Comparison of ENCODE assay signal across 14 cellular contexts in the genomic region with DNA sequence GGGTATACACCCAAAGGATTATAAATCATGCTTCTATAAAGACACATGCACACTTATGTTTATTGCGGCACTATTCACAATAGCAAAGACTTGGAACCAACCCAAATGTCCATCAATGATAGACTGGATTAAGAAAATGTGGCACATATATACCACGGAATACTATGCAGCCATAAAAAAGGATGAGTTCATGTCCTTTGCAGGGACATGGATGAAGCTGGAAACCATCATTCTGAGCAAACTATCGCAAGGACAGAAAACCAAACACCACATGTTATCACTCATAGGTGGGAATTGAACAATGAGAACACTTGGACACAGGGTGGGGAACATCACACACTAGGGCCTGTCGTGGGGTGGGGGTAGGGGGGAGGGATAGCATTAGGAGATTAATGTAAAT. TPM values are rescaled to one million over a fixed set of nuclear protein-coding genes. Genes with fewer than 3 reads are reported as not detected.
"Had no signal": no experiment of that assay in that cellular context is flagged by ENCODE, and none has a peak within 500 bp of the region (broad histone marks: within the 10 kb centered on the region; RNA-seq: fewer than 3 reads in every experiment).

No MANE protein-coding gene starts in this region.

RNA-seq across cellular contexts. Expression of gene VPREB1, which starts 51.1 kb away (rescaled TPM):
- total RNA-seq: activated B cell treated with CpG ODN at 0.5 μM for 24 hours; activated CD4-positive, alpha-beta memory T cell treated with anti-CD3 and anti-CD28 coated beads for 36 hours; activated CD4-positive, alpha-beta memory T cell treated with anti-CD3 and anti-CD28 coated beads, Interleukin-2, amount 10 ng/mL, durations not matched to agents 7 days and 5 days; activated CD4-positive, alpha-beta T cell treated with anti-CD3 and anti-CD28 coated beads for 36 hours; activated CD4-positive, alpha-beta T cell treated with anti-CD3 and anti-CD28 coated beads, Interleukin-2, amount 10 ng/mL, durations not matched to agents 24 days and 14 days; activated CD4-positive, alpha-beta T cell treated with anti-CD3 and anti-CD28 coated beads, Interleukin-2, amount 10 ng/mL, durations not matched to agents 7 days and 5 days; activated CD8-positive, alpha-beta memory T cell treated with anti-CD3 and anti-CD28 coated beads for 36 hours; activated CD8-positive, alpha-beta memory T cell treated with anti-CD3 and anti-CD28 coated beads, Interleukin-2, amount 10 ng/mL, durations not matched to agents 7 days and 5 days; activated CD8-positive, alpha-beta T cell treated with anti-CD3 and anti-CD28 coated beads for 36 hours; activated CD8-positive, alpha-beta T cell treated with anti-CD3 and anti-CD28 coated beads, Interleukin-2, amount 10 ng/mL, durations not matched to agents 7 days and 5 days; T-helper 1 cell treated with Interleukin-12 subunit alpha and Interleukin-12 subunit beta and Interleukin-4 antibody, amounts not matched to agents 30 ng/mL and 1 ng/mL, for 36 hours; T-helper 17 cell; T-helper 2 cell treated with Interferon-gamma antibody and Interleukin-4, amounts not matched to agents 100 ng/mL and 5 ng/mL, for 36 hours; WTC11 had no signal
